In genomic region chr6:79495246-79495645, GRCh38 we compare ENCODE assay signal across 2 cellular contexts.
TF ChIP-seq lines count a peak whose summit lies in the region.

No MANE protein-coding gene starts in this region.

TF ChIP-seq in GM23338, 12 proteins besides CTCF, POLR2A, EP300 and RAD21 (continued from another document):
- TF ChIP-seq, protein P1, sequence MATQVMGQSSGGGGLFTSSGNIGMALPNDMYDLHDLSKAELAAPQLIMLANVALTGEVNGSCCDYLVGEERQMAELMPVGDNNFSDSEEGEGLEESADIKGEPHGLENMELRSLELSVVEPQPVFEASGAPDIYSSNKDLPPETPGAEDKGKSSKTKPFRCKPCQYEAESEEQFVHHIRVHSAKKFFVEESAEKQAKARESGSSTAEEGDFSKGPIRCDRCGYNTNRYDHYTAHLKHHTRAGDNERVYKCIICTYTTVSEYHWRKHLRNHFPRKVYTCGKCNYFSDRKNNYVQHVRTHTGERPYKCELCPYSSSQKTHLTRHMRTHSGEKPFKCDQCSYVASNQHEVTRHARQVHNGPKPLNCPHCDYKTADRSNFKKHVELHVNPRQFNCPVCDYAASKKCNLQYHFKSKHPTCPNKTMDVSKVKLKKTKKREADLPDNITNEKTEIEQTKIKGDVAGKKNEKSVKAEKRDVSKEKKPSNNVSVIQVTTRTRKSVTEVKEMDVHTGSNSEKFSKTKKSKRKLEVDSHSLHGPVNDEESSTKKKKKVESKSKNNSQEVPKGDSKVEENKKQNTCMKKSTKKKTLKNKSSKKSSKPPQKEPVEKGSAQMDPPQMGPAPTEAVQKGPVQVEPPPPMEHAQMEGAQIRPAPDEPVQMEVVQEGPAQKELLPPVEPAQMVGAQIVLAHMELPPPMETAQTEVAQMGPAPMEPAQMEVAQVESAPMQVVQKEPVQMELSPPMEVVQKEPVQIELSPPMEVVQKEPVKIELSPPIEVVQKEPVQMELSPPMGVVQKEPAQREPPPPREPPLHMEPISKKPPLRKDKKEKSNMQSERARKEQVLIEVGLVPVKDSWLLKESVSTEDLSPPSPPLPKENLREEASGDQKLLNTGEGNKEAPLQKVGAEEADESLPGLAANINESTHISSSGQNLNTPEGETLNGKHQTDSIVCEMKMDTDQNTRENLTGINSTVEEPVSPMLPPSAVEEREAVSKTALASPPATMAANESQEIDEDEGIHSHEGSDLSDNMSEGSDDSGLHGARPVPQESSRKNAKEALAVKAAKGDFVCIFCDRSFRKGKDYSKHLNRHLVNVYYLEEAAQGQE (IDR thresholded peaks at IDR 0.05; ENCODE audit: unreplicated experiment): no peak
- TF ChIP-seq STAT1 (IDR thresholded peaks at IDR 0.05; ENCODE audit: unreplicated experiment) (no peak), JUNB (IDR thresholded peaks at IDR 0.05; ENCODE audit: unreplicated experiment) (no peak), ZNF331 (CRISPR knock-in tag; IDR thresholded peaks at IDR 0.05; ENCODE audit: low read depth) (no peak), POLR2AphosphoS5 (IDR thresholded peaks at IDR 0.05; ENCODE audit: low read depth) (no peak), EZH2 (IDR thresholded peaks at IDR 0.05; ENCODE audit: low read depth, unreplicated experiment) (no peak), ETS1 (IDR thresholded peaks at IDR 0.05) (no peak)

TF ChIP-seq in K562, 482 proteins besides CTCF, POLR2A, EP300 and RAD21 (continued from another document):
- no peak for TF ChIP-seq BCOR (IDR thresholded peaks at IDR 0.05)
- no peak for TF ChIP-seq MBD2 (IDR thresholded peaks at IDR 0.05; ENCODE audit: borderline replicate concordance, low read depth)
- TF ChIP-seq, protein P2, sequence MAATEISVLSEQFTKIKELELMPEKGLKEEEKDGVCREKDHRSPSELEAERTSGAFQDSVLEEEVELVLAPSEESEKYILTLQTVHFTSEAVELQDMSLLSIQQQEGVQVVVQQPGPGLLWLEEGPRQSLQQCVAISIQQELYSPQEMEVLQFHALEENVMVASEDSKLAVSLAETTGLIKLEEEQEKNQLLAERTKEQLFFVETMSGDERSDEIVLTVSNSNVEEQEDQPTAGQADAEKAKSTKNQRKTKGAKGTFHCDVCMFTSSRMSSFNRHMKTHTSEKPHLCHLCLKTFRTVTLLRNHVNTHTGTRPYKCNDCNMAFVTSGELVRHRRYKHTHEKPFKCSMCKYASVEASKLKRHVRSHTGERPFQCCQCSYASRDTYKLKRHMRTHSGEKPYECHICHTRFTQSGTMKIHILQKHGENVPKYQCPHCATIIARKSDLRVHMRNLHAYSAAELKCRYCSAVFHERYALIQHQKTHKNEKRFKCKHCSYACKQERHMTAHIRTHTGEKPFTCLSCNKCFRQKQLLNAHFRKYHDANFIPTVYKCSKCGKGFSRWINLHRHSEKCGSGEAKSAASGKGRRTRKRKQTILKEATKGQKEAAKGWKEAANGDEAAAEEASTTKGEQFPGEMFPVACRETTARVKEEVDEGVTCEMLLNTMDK (IDR thresholded peaks at IDR 0.05; ENCODE audit: borderline replicate concordance, insufficient read depth, low read depth, low read length, poor library complexity, severe bottlenecking): no peak
- no peak for TF ChIP-seq RBM22 (IDR thresholded peaks at IDR 0.05; ENCODE audit: low read depth, low read length, poor library complexity, severe bottlenecking)
- no peak for TF ChIP-seq CREB1 (IDR thresholded peaks at IDR 0.05)
- no peak for TF ChIP-seq CREB1 (CRISPR knock-in tag; IDR thresholded peaks at IDR 0.05)
- TF ChIP-seq ZNF224 (CRISPR knock-in tag; IDR thresholded peaks at IDR 0.05): no peak
- TF ChIP-seq U2AF1 (optimal IDR thresholded peaks at IDR 0.05; ENCODE audit: low read depth, low read length): no peak
- no peak for TF ChIP-seq BDP1 (IDR thresholded peaks at IDR 0.05; ENCODE audit: insufficient read depth, insufficient read length)
- TF ChIP-seq ZNF551 (CRISPR knock-in tag; IDR thresholded peaks at IDR 0.05): no peak
- TF ChIP-seq RBM15 (IDR thresholded peaks at IDR 0.05; ENCODE audit: insufficient read depth, low read length): no peak
- TF ChIP-seq HOXB6 (CRISPR knock-in tag; IDR thresholded peaks at IDR 0.05; ENCODE audit: borderline replicate concordance): no peak
- TF ChIP-seq ZKSCAN1 (IDR thresholded peaks at IDR 0.05; ENCODE audit: low read depth, low read length): no peak
- no peak for TF ChIP-seq HMGXB4 (CRISPR knock-in tag; IDR thresholded peaks at IDR 0.05)
- no peak for TF ChIP-seq ZBTB43 (CRISPR knock-in tag; IDR thresholded peaks at IDR 0.05)
- TF ChIP-seq DACH1 (IDR thresholded peaks at IDR 0.05; ENCODE audit: partially characterized antibody): no peak
- no peak for TF ChIP-seq AFF4 (CRISPR knock-in tag; IDR thresholded peaks at IDR 0.05)
- TF ChIP-seq ZNF561 (CRISPR knock-in tag; conservative IDR thresholded peaks at IDR 0.05): no peak
